15 cellular contexts compared by ENCODE assay signal in the genomic region with DNA sequence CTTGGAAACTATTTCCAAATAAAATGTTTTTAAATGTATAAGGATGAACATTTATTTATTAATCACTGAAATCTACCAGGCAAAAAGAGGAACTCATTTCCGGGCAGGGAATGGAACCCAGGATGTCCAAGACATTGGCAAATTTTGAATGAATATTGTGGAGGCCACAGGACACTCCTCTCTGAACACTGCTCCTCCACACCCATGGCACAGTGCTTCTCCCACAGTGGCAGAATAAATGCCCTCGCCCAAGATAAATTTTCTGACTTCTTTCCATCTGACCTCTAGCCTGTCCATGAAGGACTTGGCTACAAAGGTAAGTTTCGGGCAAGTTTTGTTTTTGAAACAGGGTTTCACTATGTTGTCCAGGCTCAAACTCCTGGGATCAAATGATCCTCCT. TPM values are rescaled to one million over a fixed set of nuclear protein-coding genes. Genes with fewer than 3 reads are reported as not detected.
A peak's percentile ranks its signal among the peaks of the same experiment; 100 is the strongest.
DNase-seq lines count a peak whose midpoint lies in the region; ATAC-seq, FAIRE-seq and TF ChIP-seq lines count a peak whose summit lies in the region.
"Had no signal": no experiment of that assay in that cellular context is flagged by ENCODE, and none has a peak within 500 bp of the region (broad histone marks: within the 10 kb centered on the region; RNA-seq: fewer than 3 reads in every experiment).

No MANE protein-coding gene starts in this region.

- no peaks in the 10 kb centered on the region for H3K27me3 Mint-ChIP-seq in CD8-positive, alpha-beta T cell (ENCODE audit: low read depth)
- H3K27me3 Mint-ChIP-seq in osteocyte (ENCODE audit: unreplicated experiment): no peaks in the 10 kb centered on the region
- H3K27me3 Mint-ChIP-seq: dendritic cell treated with granulocyte-macrophage colony-stimulating factor and Interleukin-4, amounts not matched to agents 40 ng/mL and 50 ng/mL, for 4 days had no signal

- no peaks in the 10 kb centered on the region for H3K36me3 ChIP-seq in CD8-positive, alpha-beta T cell (ENCODE audit: insufficient read depth, low read length)
- H3K36me3 ChIP-seq: ovary, upper lobe of right lung had no signal

- CTCF ChIA-PET in A549 (lab: Yijun Ruan, JAX): interaction anchor here (0.7 to 3.4 kb wide), 3 partner anchors 14 to 264 kb away, joined by 3 to 13 read pairs (median 4); no protein-coding TSS in a partner anchor
- CTCF ChIA-PET in CD8-positive, alpha-beta T cell (lab: Charles Lee): interaction anchor here (1.6 kb wide), 1 partner anchor 14 kb away, joined by 4 read pairs; no protein-coding TSS in a partner anchor

- FAIRE-seq in A549 (lab: Jason Lieb, UNC): no peak

- H3K27ac ChIP-seq in A549 (peak overlapping the region; percentile 1 to 26; a peak in 1 of 6 replicates), caudate nucleus (ENCODE audit: low read depth, low read length) (peak overlapping the region; percentile 59)
- H3K27ac ChIP-seq in CD8-positive, alpha-beta T cell (ENCODE audit: low read depth, low read length): no peak overlapping the region
- H3K27ac ChIP-seq: ovary, upper lobe of right lung had no signal

- DNase-seq in A549 (ENCODE audit: low read depth in 1 of 2, low spot score in 1 of 2) (no peak), caudate nucleus (lab: John Stamatoyannopoulos, UW) (no peak), osteocyte (ENCODE audit: extremely low spot score, unreplicated experiment) (no peak), NCI-H82 treated with DMSO at 0.1 percent for 48 hours (lab: John Stamatoyannopoulos, UW; ENCODE audit: unreplicated experiment) (no peak), GDM1 (lab: John Stamatoyannopoulos, UW) (no peak)
- peak in 1 of 7 experiments; percentile 31 for DNase-seq in CD8-positive, alpha-beta T cell
- no peak for DNase-seq in NK-92 treated with Interleukin-12 subunit alpha and Interleukin-12 subunit beta, amount 100 ng/mL, for 24 hours (lab: John Stamatoyannopoulos, UW)
- DNase-seq: amniotic stem cell, mesendoderm, NCI-H187 treated with DMSO at 0.1 percent for 48 hours, ovary, T1000, upper lobe of right lung had no signal

- 92% methylated on average over 3 of the region's 3 CpGs for WGBS in A549 (ENCODE audit: missing lambda C conversion rate)

- POLR2A ChIA-PET in A549 (lab: Yijun Ruan, JAX): no interaction called here
- POLR2A ChIA-PET in CD8-positive, alpha-beta T cell (lab: Charles Lee): no interaction called here

- no peak for TF ChIP-seq CTCF in A549 (IDR thresholded peaks at IDR 0.05)
- TF ChIP-seq CTCF in CD8-positive, alpha-beta T cell (IDR thresholded peaks at IDR 0.05): no peak
- no peak for TF ChIP-seq CTCF in osteocyte (IDR thresholded peaks at IDR 0.05)

- TF ChIP-seq RAD21 in A549 (conservative IDR thresholded peaks at IDR 0.05 in 1 of 2, IDR thresholded peaks at IDR 0.05 in 1 of 2): no peak

- intact Hi-C loops in CD8-positive, alpha-beta T cell (cut with DNase I, micrococcal nuclease): loop anchor here in 1 of 2 experiments (5.0 kb wide), 1 partner anchor 386 kb away; no protein-coding TSS in a partner anchor

- H3K4me3 ChIP-seq in A549: no peak overlapping the region
- H3K4me3 ChIP-seq in CD8-positive, alpha-beta T cell (ENCODE audit: low read depth, low read length): no peak overlapping the region
- H3K4me3 ChIP-seq: ovary, upper lobe of right lung had no signal

- peaks cover 78% of the 10 kb centered on the region for H3K4me1 ChIP-seq in A549
- peaks cover 24% of the 10 kb centered on the region for H3K4me1 ChIP-seq in CD8-positive, alpha-beta T cell (ENCODE audit: insufficient read depth, low read length)

- H3K4me2 ChIP-seq in A549: no peak overlapping the region

- TF ChIP-seq EP300 in A549 (IDR thresholded peaks at IDR 0.05): no peak

- ATAC-seq in A549 (no peak), HG02571 (IDR thresholded peaks at IDR 0.05; ENCODE audit: unreplicated experiment) (no peak)
- ATAC-seq in CD8-positive, alpha-beta T cell: no peak
- ATAC-seq: upper lobe of right lung had no signal

- H3K9me3 ChIP-seq in A549: no peaks in the 10 kb centered on the region; the same call in 2 of the 3 replicates
- H3K9me3 ChIP-seq in CD8-positive, alpha-beta T cell (ENCODE audit: low read length): no peaks in the 10 kb centered on the region
- H3K9me3 ChIP-seq: ovary, upper lobe of right lung had no signal

- no peaks in the 10 kb centered on the region for H3K9me3 Mint-ChIP-seq in CD8-positive, alpha-beta T cell
- H3K9me3 Mint-ChIP-seq in osteocyte (ENCODE audit: unreplicated experiment): no peaks in the 10 kb centered on the region
- H3K9me3 Mint-ChIP-seq: dendritic cell treated with granulocyte-macrophage colony-stimulating factor and Interleukin-4, amounts not matched to agents 40 ng/mL and 50 ng/mL, for 4 days had no signal

- H3K36me3 Mint-ChIP-seq in CD8-positive, alpha-beta T cell: peaks cover 14% of the 10 kb centered on the region
- H3K36me3 Mint-ChIP-seq in osteocyte (ENCODE audit: unreplicated experiment): peaks cover 12% of the 10 kb centered on the region

- peak overlapping the region; percentile 64 for H3K27ac Mint-ChIP-seq in CD8-positive, alpha-beta T cell
- H3K27ac Mint-ChIP-seq in osteocyte (ENCODE audit: unreplicated experiment): peak overlapping the region; percentile 83
- H3K27ac Mint-ChIP-seq: dendritic cell treated with granulocyte-macrophage colony-stimulating factor and Interleukin-4, amounts not matched to agents 40 ng/mL and 50 ng/mL, for 4 days had no signal

- H3K4me1 Mint-ChIP-seq in CD8-positive, alpha-beta T cell (ENCODE audit: low read depth): peaks cover 63% of the 10 kb centered on the region
- peaks cover 95% of the 10 kb centered on the region for H3K4me1 Mint-ChIP-seq in osteocyte (ENCODE audit: unreplicated experiment)

- TF ChIP-seq POLR2A in A549 (IDR thresholded peaks at IDR 0.05; ENCODE audit: low read length): no peak

- H3K27me3 ChIP-seq in CD8-positive, alpha-beta T cell (ENCODE audit: insufficient read depth, low read length): no peaks in the 10 kb centered on the region
- H3K27me3 ChIP-seq: ovary, upper lobe of right lung had no signal

- H3K4me3 Mint-ChIP-seq in CD8-positive, alpha-beta T cell: no peak overlapping the region
- no peak overlapping the region for H3K4me3 Mint-ChIP-seq in osteocyte (ENCODE audit: unreplicated experiment)
- H3K4me3 Mint-ChIP-seq: dendritic cell treated with granulocyte-macrophage colony-stimulating factor and Interleukin-4, amounts not matched to agents 40 ng/mL and 50 ng/mL, for 4 days had no signal

TF ChIP-seq in A549, 52 proteins besides CTCF, POLR2A, EP300 and RAD21:
- TF ChIP-seq KDM5A (IDR thresholded peaks at IDR 0.05): no peak
- TF ChIP-seq, protein P1, sequence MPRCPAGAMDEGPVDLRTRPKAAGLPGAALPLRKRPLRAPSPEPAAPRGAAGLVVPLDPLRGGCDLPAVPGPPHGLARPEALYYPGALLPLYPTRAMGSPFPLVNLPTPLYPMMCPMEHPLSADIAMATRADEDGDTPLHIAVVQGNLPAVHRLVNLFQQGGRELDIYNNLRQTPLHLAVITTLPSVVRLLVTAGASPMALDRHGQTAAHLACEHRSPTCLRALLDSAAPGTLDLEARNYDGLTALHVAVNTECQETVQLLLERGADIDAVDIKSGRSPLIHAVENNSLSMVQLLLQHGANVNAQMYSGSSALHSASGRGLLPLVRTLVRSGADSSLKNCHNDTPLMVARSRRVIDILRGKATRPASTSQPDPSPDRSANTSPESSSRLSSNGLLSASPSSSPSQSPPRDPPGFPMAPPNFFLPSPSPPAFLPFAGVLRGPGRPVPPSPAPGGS (IDR thresholded peaks at IDR 0.05): no peak

RNA-seq across cellular contexts. Expression of a gene that starts 39.0 kb away (rescaled TPM):
- polyA plus RNA-seq in A549 (2011; rRNA removed) (12.1 and 16.3 TPM in 2 replicates), A549 (2017; fragmentation: RNase III; extraction: RNeasy Plus Mini Kit Qiagen cat#74134 plus additional on column Dnase treatment) (10.5 to 13.1 TPM (median 11.3 TPM) in 3 replicates)
- polyA plus RNA-seq in A549 (2012; cell fraction: cytosol; rRNA removed): 10.1 and 13.5 TPM in 2 replicates
- polyA plus RNA-seq in A549 (2012; cell fraction: nucleus; rRNA removed): 9.9 and 11.2 TPM in 2 replicates
- 32.7 and 34.1 TPM in 2 replicates for polyA minus RNA-seq in A549 (2011; rRNA and poly(A)+ RNA removed)
- total RNA-seq in CD8-positive, alpha-beta T cell: 10 to 100 TPM; 19.8 to 21.3 TPM
- 90.8 and 96.9 TPM in 2 replicates for total RNA-seq in osteocyte
